In genomic region chr11:133908827-133909226, GRCh38 we compare ENCODE assay signal across 36 cellular contexts.
"Had no signal": no experiment of that assay in that cellular context is flagged by ENCODE, and none has a peak within 500 bp of the region (broad histone marks: within the 10 kb centered on the region; RNA-seq: fewer than 3 reads in every experiment).

No MANE protein-coding gene starts in this region.

- H3K4me1 Mint-ChIP-seq: activated CD4-positive, alpha-beta memory T cell treated with anti-CD3 and anti-CD28 coated beads, Interleukin-2, amount 10 ng/mL, durations not matched to agents 7 days and 5 days; activated CD4-positive, alpha-beta T cell treated with anti-CD3 and anti-CD28 coated beads for 36 hours; activated CD4-positive, alpha-beta T cell treated with anti-CD3 and anti-CD28 coated beads, Interleukin-2, amount 10 ng/mL, durations not matched to agents 7 days and 5 days; activated CD8-positive, alpha-beta memory T cell treated with anti-CD3 and anti-CD28 coated beads, Interleukin-2, amount 10 ng/mL, durations not matched to agents 7 days and 5 days; activated naive CD4-positive, alpha-beta T cell treated with anti-CD3 and anti-CD28 coated beads, Interleukin-2, amount 10 ng/mL, durations not matched to agents 7 days and 5 days; activated naive CD4-positive, alpha-beta T cell treated with anti-CD3 and anti-CD28 coated beads, Interleukin-2, amount 50 U/mL, for 24 hours; activated naive CD8-positive, alpha-beta T cell treated with anti-CD3 and anti-CD28 coated beads, Interleukin-2, amount 50 U/mL, for 24 hours; WTC11 had no signal

- H3K27me3 ChIP-seq: body of pancreas, brain microvascular endothelial cell, breast epithelium had no signal

- H3K27me3 Mint-ChIP-seq: activated CD4-positive, alpha-beta memory T cell treated with anti-CD3 and anti-CD28 coated beads, Interleukin-2, amount 10 ng/mL, durations not matched to agents 7 days and 5 days; activated CD4-positive, alpha-beta T cell treated with anti-CD3 and anti-CD28 coated beads for 36 hours; activated CD4-positive, alpha-beta T cell treated with anti-CD3 and anti-CD28 coated beads, Interleukin-2, amount 10 ng/mL, durations not matched to agents 7 days and 5 days; activated CD8-positive, alpha-beta memory T cell treated with anti-CD3 and anti-CD28 coated beads, Interleukin-2, amount 10 ng/mL, durations not matched to agents 7 days and 5 days; activated naive CD4-positive, alpha-beta T cell treated with anti-CD3 and anti-CD28 coated beads, Interleukin-2, amount 10 ng/mL, durations not matched to agents 7 days and 5 days; activated naive CD4-positive, alpha-beta T cell treated with anti-CD3 and anti-CD28 coated beads, Interleukin-2, amount 50 U/mL, for 24 hours; activated naive CD8-positive, alpha-beta T cell; activated naive CD8-positive, alpha-beta T cell treated with anti-CD3 and anti-CD28 coated beads, Interleukin-2, amount 10 ng/mL, durations not matched to agents 7 days and 5 days; activated naive CD8-positive, alpha-beta T cell treated with anti-CD3 and anti-CD28 coated beads, Interleukin-2, amount 50 U/mL, for 24 hours; activated T-cell treated with anti-CD3 and anti-CD28 coated beads, Interleukin-2, amount 50 U/mL, for 24 hours had no signal

- ATAC-seq: activated CD4-positive, alpha-beta T cell treated with anti-CD3 and anti-CD28 coated beads for 36 hours; activated CD4-positive, CD25-positive, alpha-beta regulatory T cell treated with anti-CD3 and anti-CD28 coated beads, Interleukin-2, amount 50 U/mL, for 24 hours; activated CD8-positive, alpha-beta memory T cell treated with anti-CD3 and anti-CD28 coated beads, Interleukin-2, amount 10 ng/mL, durations not matched to agents 7 days and 5 days; activated CD8-positive, alpha-beta T cell treated with anti-CD3 and anti-CD28 coated beads, Interleukin-2, amount 10 ng/mL, durations not matched to agents 7 days and 5 days; activated naive CD8-positive, alpha-beta T cell treated with anti-CD3 and anti-CD28 coated beads, Interleukin-2, amount 50 U/mL, for 24 hours; body of pancreas; WTC11 had no signal

- DNase-seq: activated CD4-positive, alpha-beta memory T cell treated with anti-CD3 and anti-CD28 coated beads, Interleukin-2, amount 10 ng/mL, durations not matched to agents 7 days and 5 days; activated CD4-positive, alpha-beta T cell treated with anti-CD3 and anti-CD28 coated beads for 1 hour; activated CD4-positive, alpha-beta T cell treated with anti-CD3 and anti-CD28 coated beads for 48 hours; activated CD4-positive, alpha-beta T cell treated with anti-CD3 and anti-CD28 coated beads, Interleukin-2, amount 10 ng/mL, durations not matched to agents 7 days and 5 days; activated CD4-positive, alpha-beta T cell treated with anti-CD3 and anti-CD28 coated beads, Interleukin-2, amount 50 U/mL, for 48 hours; activated CD4-positive, CD25-positive, alpha-beta regulatory T cell; activated CD8-positive, alpha-beta memory T cell treated with anti-CD3 and anti-CD28 coated beads for 24 hours; activated CD8-positive, alpha-beta memory T cell treated with anti-CD3 and anti-CD28 coated beads, Interleukin-2, amount 10 ng/mL, durations not matched to agents 7 days and 5 days; activated CD8-positive, alpha-beta memory T cell treated with anti-CD3 and anti-CD28 coated beads, Interleukin-2, amount 50 U/mL, for 48 hours; activated CD8-positive, alpha-beta T cell treated with anti-CD3 and anti-CD28 coated beads, Interleukin-2, amount 10 ng/mL, durations not matched to agents 7 days and 5 days; activated effector memory CD4-positive, alpha-beta T cell treated with Interleukin-2 at 50 U/mL for 16 hours; activated gamma-delta T cell; activated naive CD4-positive, alpha-beta T cell treated with anti-CD3 and anti-CD28 coated beads, Interleukin-2, amount 10 ng/mL, durations not matched to agents 7 days and 5 days; activated naive CD4-positive, alpha-beta T cell treated with Interleukin-2 at 50 U/mL for 16 hours; activated naive CD8-positive, alpha-beta T cell treated with anti-CD3 and anti-CD28 coated beads, Interleukin-2, amount 10 ng/mL, durations not matched to agents 7 days and 5 days; activated naive CD8-positive, alpha-beta T cell treated with anti-CD3 and anti-CD28 coated beads, Interleukin-2, amount 50 U/mL, for 24 hours; activated T-cell treated with anti-CD3 and anti-CD28 coated beads, Interleukin-2, amount 50 U/mL, for 24 hours; activated T-cell treated with anti-CD3 and anti-CD28 coated beads, Interleukin-2, amount 50 U/mL, for 48 hours; amygdala; anterior cingulate cortex; body of pancreas; brain microvascular endothelial cell; SW 1271; T-helper 1 cell; T-helper 2 cell; T-helper 9 cell; WERI-Rb-1 had no signal

- H3K4me3 Mint-ChIP-seq: activated CD4-positive, alpha-beta memory T cell treated with anti-CD3 and anti-CD28 coated beads, Interleukin-2, amount 10 ng/mL, durations not matched to agents 7 days and 5 days; activated CD4-positive, alpha-beta T cell treated with anti-CD3 and anti-CD28 coated beads for 36 hours; activated CD4-positive, alpha-beta T cell treated with anti-CD3 and anti-CD28 coated beads, Interleukin-2, amount 10 ng/mL, durations not matched to agents 7 days and 5 days; activated CD8-positive, alpha-beta memory T cell treated with anti-CD3 and anti-CD28 coated beads, Interleukin-2, amount 10 ng/mL, durations not matched to agents 7 days and 5 days; activated CD8-positive, alpha-beta T cell treated with anti-CD3 and anti-CD28 coated beads, Interleukin-2, amount 10 ng/mL, durations not matched to agents 7 days and 5 days; activated naive CD4-positive, alpha-beta T cell treated with anti-CD3 and anti-CD28 coated beads, Interleukin-2, amount 10 ng/mL, durations not matched to agents 7 days and 5 days; activated naive CD4-positive, alpha-beta T cell treated with anti-CD3 and anti-CD28 coated beads, Interleukin-2, amount 50 U/mL, for 24 hours; activated naive CD8-positive, alpha-beta T cell; activated naive CD8-positive, alpha-beta T cell treated with anti-CD3 and anti-CD28 coated beads, Interleukin-2, amount 10 ng/mL, durations not matched to agents 7 days and 5 days; activated naive CD8-positive, alpha-beta T cell treated with anti-CD3 and anti-CD28 coated beads, Interleukin-2, amount 50 U/mL, for 24 hours; activated T-cell treated with anti-CD3 and anti-CD28 coated beads, Interleukin-2, amount 50 U/mL, for 24 hours; T-helper 1 cell treated with Interleukin-12 subunit alpha and Interleukin-12 subunit beta and Interleukin-4 antibody, amounts not matched to agents 30 μg/mL and 1 μg/mL, for 36 hours; T-helper 2 cell treated with Interferon-gamma antibody and Interleukin-4, amounts not matched to agents 5 μg/mL and 100 μg/mL, for 36 hours; WTC11 had no signal

- H3K9me3 ChIP-seq: body of pancreas, breast epithelium had no signal

- H3K27ac Mint-ChIP-seq: activated CD4-positive, alpha-beta memory T cell treated with anti-CD3 and anti-CD28 coated beads, Interleukin-2, amount 10 ng/mL, durations not matched to agents 7 days and 5 days; activated CD4-positive, alpha-beta T cell treated with anti-CD3 and anti-CD28 coated beads for 36 hours; activated CD4-positive, alpha-beta T cell treated with anti-CD3 and anti-CD28 coated beads, Interleukin-2, amount 10 ng/mL, durations not matched to agents 7 days and 5 days; activated CD8-positive, alpha-beta memory T cell treated with anti-CD3 and anti-CD28 coated beads, Interleukin-2, amount 10 ng/mL, durations not matched to agents 7 days and 5 days; activated CD8-positive, alpha-beta T cell treated with anti-CD3 and anti-CD28 coated beads, Interleukin-2, amount 10 ng/mL, durations not matched to agents 7 days and 5 days; activated naive CD4-positive, alpha-beta T cell treated with anti-CD3 and anti-CD28 coated beads, Interleukin-2, amount 10 ng/mL, durations not matched to agents 7 days and 5 days; activated naive CD4-positive, alpha-beta T cell treated with anti-CD3 and anti-CD28 coated beads, Interleukin-2, amount 50 U/mL, for 24 hours; activated naive CD8-positive, alpha-beta T cell; activated naive CD8-positive, alpha-beta T cell treated with anti-CD3 and anti-CD28 coated beads, Interleukin-2, amount 10 ng/mL, durations not matched to agents 7 days and 5 days; activated naive CD8-positive, alpha-beta T cell treated with anti-CD3 and anti-CD28 coated beads, Interleukin-2, amount 50 U/mL, for 24 hours; activated T-cell treated with anti-CD3 and anti-CD28 coated beads, Interleukin-2, amount 50 U/mL, for 24 hours; activated T-helper 2 cell treated with anti-CD3 and anti-CD28 coated beads, Interferon-gamma antibody, Interleukin-2, Interleukin-4, amounts not matched to agents 10 μg/mL and 5 μg/mL and 100 μg/mL, durations not matched to agents 14 hours and 24 hours and 36 hours; T-helper 1 cell treated with Interleukin-12 subunit alpha and Interleukin-12 subunit beta and Interleukin-4 antibody, amounts not matched to agents 30 μg/mL and 1 μg/mL, for 36 hours; T-helper 2 cell treated with Interferon-gamma antibody and Interleukin-4, amounts not matched to agents 5 μg/mL and 100 μg/mL, for 36 hours; WTC11 had no signal

- H3K4me3 ChIP-seq: body of pancreas, breast epithelium had no signal

- H3K4me1 ChIP-seq: body of pancreas, breast epithelium had no signal

- H3K9me3 Mint-ChIP-seq: activated CD4-positive, alpha-beta memory T cell treated with anti-CD3 and anti-CD28 coated beads, Interleukin-2, amount 10 ng/mL, durations not matched to agents 7 days and 5 days; activated CD4-positive, alpha-beta T cell treated with anti-CD3 and anti-CD28 coated beads, Interleukin-2, amount 10 ng/mL, durations not matched to agents 7 days and 5 days; activated naive CD4-positive, alpha-beta T cell treated with anti-CD3 and anti-CD28 coated beads, Interleukin-2, amount 10 ng/mL, durations not matched to agents 7 days and 5 days; activated naive CD4-positive, alpha-beta T cell treated with anti-CD3 and anti-CD28 coated beads, Interleukin-2, amount 50 U/mL, for 24 hours; activated naive CD8-positive, alpha-beta T cell treated with anti-CD3 and anti-CD28 coated beads, Interleukin-2, amount 10 ng/mL, durations not matched to agents 7 days and 5 days; activated naive CD8-positive, alpha-beta T cell treated with anti-CD3 and anti-CD28 coated beads, Interleukin-2, amount 50 U/mL, for 24 hours; activated T-cell treated with anti-CD3 and anti-CD28 coated beads, Interleukin-2, amount 50 U/mL, for 24 hours; activated T-helper 2 cell treated with anti-CD3 and anti-CD28 coated beads, Interferon-gamma antibody, Interleukin-2, Interleukin-4, amounts not matched to agents 10 μg/mL and 5 μg/mL and 100 μg/mL, durations not matched to agents 14 hours and 24 hours and 36 hours; T-helper 1 cell treated with Interleukin-12 subunit alpha and Interleukin-12 subunit beta and Interleukin-4 antibody, amounts not matched to agents 30 μg/mL and 1 μg/mL, for 36 hours; T-helper 2 cell treated with Interferon-gamma antibody and Interleukin-4, amounts not matched to agents 5 μg/mL and 100 μg/mL, for 36 hours; WTC11 had no signal

- H3K27ac ChIP-seq: body of pancreas, brain microvascular endothelial cell, breast epithelium, WERI-Rb-1 had no signal

- H3K36me3 ChIP-seq: brain microvascular endothelial cell, breast epithelium had no signal
